Comparison of ENCODE assay signal across 7 cellular contexts in genomic region chr3:140933552-140933951, GRCh38.
"Had no signal": no experiment of that assay in that cellular context is flagged by ENCODE, and none has a peak within 500 bp of the region (broad histone marks: within the 10 kb centered on the region; RNA-seq: fewer than 3 reads in every experiment).

No MANE protein-coding gene starts in this region.

- H3K4me3 ChIP-seq: GM23338 had no signal

- FAIRE-seq: H1, H54, HTR-8/SVneo had no signal

- ATAC-seq: GM23338 had no signal

- H2AFZ ChIP-seq: GM23338 had no signal

- H3K4me2 ChIP-seq: GM23338 had no signal

- DNase-seq: H9, HCEC 1CT, KG1 had no signal
